In the genomic region with DNA sequence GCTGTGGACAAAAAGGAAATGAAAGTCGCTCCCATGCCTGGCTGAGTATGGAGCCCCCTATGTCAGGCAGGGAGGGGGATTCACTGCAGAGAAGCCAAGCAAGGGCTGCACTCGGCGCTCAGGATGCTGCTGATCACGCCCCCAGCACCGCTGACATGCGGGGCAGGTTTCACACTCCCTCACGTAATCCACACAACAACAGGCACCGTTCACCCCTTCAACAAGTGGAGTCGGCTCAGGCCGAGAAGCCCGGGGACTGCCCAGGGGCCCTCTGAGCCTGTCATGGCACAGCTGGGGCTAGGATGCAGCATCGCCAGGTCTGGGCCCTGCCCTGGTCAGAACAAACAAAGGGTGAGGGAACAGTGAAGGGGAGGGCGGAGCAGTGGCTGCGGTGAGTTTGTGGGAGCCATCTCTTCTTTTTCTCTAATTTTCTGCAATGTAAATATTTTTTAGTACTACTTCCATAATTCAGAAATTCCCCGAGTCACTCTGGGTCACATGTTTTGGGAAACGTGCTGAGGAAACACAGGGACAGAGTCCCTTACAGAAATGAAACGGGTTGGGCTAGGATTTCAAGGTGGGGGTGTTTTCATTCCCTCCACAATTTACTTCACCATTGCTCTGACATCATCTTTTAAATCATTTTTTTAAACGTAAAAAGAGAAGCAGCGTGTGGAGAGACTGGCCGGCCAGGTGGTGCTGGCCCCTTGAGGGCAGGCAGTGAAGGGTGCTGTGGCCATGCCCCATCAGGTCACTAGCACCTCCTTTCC, we compare ENCODE assay signal across 29 cellular contexts. TPM values are rescaled to one million over a fixed set of nuclear protein-coding genes. Genes with fewer than 3 reads are reported as not detected.
DNase-seq lines count a peak whose midpoint lies in the region; ATAC-seq and TF ChIP-seq lines count a peak whose summit lies in the region.
"Had no signal": no experiment of that assay in that cellular context is flagged by ENCODE, and none has a peak within 500 bp of the region (broad histone marks: within the 10 kb centered on the region; RNA-seq: fewer than 3 reads in every experiment).

No MANE protein-coding gene starts in this region.

- POLR2A ChIA-PET in Panc1 (lab: Charles Lee): no interaction called here

- TSS peak; percentile 51 for BruUV-seq in Panc1 (replicated peaks; lab: Mats Ljungman, UMichigan)

- CTCF ChIA-PET in Panc1 (lab: Charles Lee): no interaction called here

- H3K4me3 Mint-ChIP-seq in stimulated activated naive B cell treated with anti-CD40 and anti-IgM and Interleukin-4, amounts not matched to agents 10 μg/mL and 1 μg/mL and 100 μg/mL, for 72 hours: no peak overlapping the region
- H3K4me3 Mint-ChIP-seq in neural progenitor cell: no peak overlapping the region
- H3K4me3 Mint-ChIP-seq: activated naive CD8-positive, alpha-beta T cell treated with anti-CD3 and anti-CD28 coated beads, Interleukin-2, amount 10 ng/mL, durations not matched to agents 7 days and 5 days; activated T-cell treated with anti-CD3 and anti-CD28 coated beads, Interleukin-2, amount 50 U/mL, for 4 hours; CD4-positive, CD25-positive, alpha-beta regulatory T cell; stimulated activated naive CD8-positive, alpha-beta T cell treated with anti-CD3 and anti-CD28 coated beads, Interleukin-15, amount 100 ng/mL, for 72 hours had no signal

- H3K27ac Mint-ChIP-seq in stimulated activated naive B cell treated with anti-CD40 and anti-IgM and Interleukin-4, amounts not matched to agents 10 μg/mL and 1 μg/mL and 100 μg/mL, for 72 hours: peak overlapping the region; percentile 84
- H3K27ac Mint-ChIP-seq in neural progenitor cell: no peak overlapping the region
- H3K27ac Mint-ChIP-seq: activated naive CD8-positive, alpha-beta T cell treated with anti-CD3 and anti-CD28 coated beads, Interleukin-2, amount 10 ng/mL, durations not matched to agents 7 days and 5 days had no signal

- H3K27ac ChIP-seq in right cardiac atrium (ENCODE audit: low read length) (no peak overlapping the region), heart right ventricle (peak overlapping the region in 1 of 10 donors; percentile 68), Panc1 (ENCODE audit: low read length) (no peak overlapping the region), neural progenitor cell (no peak overlapping the region)
- H3K27ac ChIP-seq: tibial artery had no signal

- WGBS in right cardiac atrium: 83% methylated on average over 20 of the region's 20 CpGs
- WGBS in heart right ventricle, 2 donors: 87 to 88% methylated on average over 20 of the region's 20 CpGs

- H3K9me3 Mint-ChIP-seq in stimulated activated naive B cell treated with anti-CD40 and anti-IgM and Interleukin-4, amounts not matched to agents 10 μg/mL and 1 μg/mL and 100 μg/mL, for 72 hours: no peaks in the 10 kb centered on the region
- no peaks in the 10 kb centered on the region for H3K9me3 Mint-ChIP-seq in neural progenitor cell
- H3K9me3 Mint-ChIP-seq: activated naive CD8-positive, alpha-beta T cell treated with anti-CD3 and anti-CD28 coated beads, Interleukin-2, amount 10 ng/mL, durations not matched to agents 7 days and 5 days; activated T-cell treated with anti-CD3 and anti-CD28 coated beads, Interleukin-2, amount 50 U/mL, for 4 hours; CD4-positive, CD25-positive, alpha-beta regulatory T cell; stimulated activated naive CD8-positive, alpha-beta T cell treated with anti-CD3 and anti-CD28 coated beads, Interleukin-15, amount 100 ng/mL, for 72 hours had no signal

- H3K79me2 ChIP-seq in neural progenitor cell (ENCODE audit: low read depth): no peaks in the 10 kb centered on the region

- TF ChIP-seq CTCF in heart right ventricle (IDR thresholded peaks at IDR 0.05): no peak
- TF ChIP-seq CTCF in Panc1 (IDR thresholded peaks at IDR 0.05): no peak
- no peak for TF ChIP-seq CTCF in neural progenitor cell (IDR thresholded peaks at IDR 0.05)

- H3F3A ChIP-seq in neural progenitor cell (ENCODE audit: low read depth): no peaks in the 10 kb centered on the region

- H3K27me3 Mint-ChIP-seq in stimulated activated naive B cell treated with anti-CD40 and anti-IgM and Interleukin-4, amounts not matched to agents 10 μg/mL and 1 μg/mL and 100 μg/mL, for 72 hours: no peaks in the 10 kb centered on the region
- H3K27me3 Mint-ChIP-seq in neural progenitor cell (ENCODE audit: insufficient read depth, low read depth): no peaks in the 10 kb centered on the region
- H3K27me3 Mint-ChIP-seq: activated naive CD8-positive, alpha-beta T cell treated with anti-CD3 and anti-CD28 coated beads, Interleukin-2, amount 10 ng/mL, durations not matched to agents 7 days and 5 days; CD4-positive, CD25-positive, alpha-beta regulatory T cell; stimulated activated naive CD8-positive, alpha-beta T cell treated with anti-CD3 and anti-CD28 coated beads, Interleukin-15, amount 100 ng/mL, for 72 hours had no signal

- H2AFZ ChIP-seq in neural progenitor cell (replicated peaks): no peak overlapping the region

- no peak overlapping the region for H3K9ac ChIP-seq in neural progenitor cell

- peaks cover 24 to 28% of the 10 kb centered on the region in 2 donors for H3K4me1 Mint-ChIP-seq in stimulated activated naive B cell treated with anti-CD40 and anti-IgM and Interleukin-4, amounts not matched to agents 10 μg/mL and 1 μg/mL and 100 μg/mL, for 72 hours
- no peaks in the 10 kb centered on the region for H3K4me1 Mint-ChIP-seq in neural progenitor cell

- intact Hi-C loops in right cardiac atrium (cut with DNase I) (loop anchor here in 2 of 4 donors (5.0 kb wide), 1 partner anchor 147 kb away; the partner anchor contains the start of gene RAPGEF1 (in 2 of the 2)), heart right ventricle (cut with DNase I) (loop anchor here in 3 of 10 donors (5.0 kb wide), 1 partner anchor 147 kb away; the partner anchor contains the start of gene RAPGEF1 (in 3 of the 3)), Panc1 (cut with micrococcal nuclease; ENCODE audit: unreplicated experiment) (loop anchor here (5.0 kb wide), 1 partner anchor 147 kb away; the partner anchor contains the start of gene RAPGEF1)

- H3K4me3 ChIP-seq in right cardiac atrium (ENCODE audit: low read length) (no peak overlapping the region), heart right ventricle (no peak overlapping the region), Panc1 (ENCODE audit: low read depth in 2 of 2, low read length in 2 of 2) (no peak overlapping the region), MG63 (no peak overlapping the region), neural progenitor cell (no peak overlapping the region)
- H3K4me3 ChIP-seq: heart left ventricle, tibial artery had no signal

- in situ Hi-C loops in Panc1 (cut with HindIII; ENCODE audit: low pct_unique_long_range_greater_than_20kb, low sequenced_read_pairs): no loop called here

- H3K36me3 Mint-ChIP-seq in stimulated activated naive B cell treated with anti-CD40 and anti-IgM and Interleukin-4, amounts not matched to agents 10 μg/mL and 1 μg/mL and 100 μg/mL, for 72 hours: peaks cover 41 to 65% of the 10 kb centered on the region in 2 donors
- peaks cover 17% of the 10 kb centered on the region for H3K36me3 Mint-ChIP-seq in neural progenitor cell

- no peaks in the 10 kb centered on the region for H4K20me1 ChIP-seq in neural progenitor cell (ENCODE audit: low read depth)

- DNase-seq in right cardiac atrium (peak in 2 of 3 donors; percentile 40 to 48), heart right ventricle (no peak), Panc1 (ENCODE audit: low read depth, low spot score) (no peak), left kidney (ENCODE audit: low read depth, low spot score) (peak; percentile 32), DMS153 treated with DMSO at 0.1 percent for 48 hours (lab: John Stamatoyannopoulos, UW; ENCODE audit: unreplicated experiment) (no peak), MG63 (no peak), neural progenitor cell (ENCODE audit: low spot score) (no peak)
- DNase-seq in stimulated activated naive B cell treated with anti-CD40 and anti-IgM and Interleukin-4, amounts not matched to agents 10 μg/mL and 1 μg/mL and 100 μg/mL, for 72 hours: no peak
- DNase-seq: activated CD4-positive, alpha-beta T cell treated with anti-CD3 and anti-CD28 coated beads for 1 hour; activated naive CD8-positive, alpha-beta T cell treated with anti-CD3 and anti-CD28 coated beads, Interleukin-2, amount 10 ng/mL, durations not matched to agents 7 days and 5 days; activated T-cell treated with anti-CD3 and anti-CD28 coated beads, Interleukin-2, amount 50 U/mL, for 4 hours; CD4-positive, CD25-positive, alpha-beta regulatory T cell; central memory CD4-positive, alpha-beta T cell; HCEC 1CT; NCI-H1105 treated with DMSO at 0.1 percent for 48 hours; NCI-H2081 treated with DMSO at 0.1 percent for 48 hours; NCI-H446; occipital lobe; OCI-M1; retina; SHP77 treated with DMSO at 0.1 percent for 48 hours; stimulated activated CD4-positive, alpha-beta T cell treated with anti-CD3 and anti-CD28 coated beads, Interleukin-4, amount 100 ng/mL, for 4 hours; stimulated activated naive CD8-positive, alpha-beta T cell treated with anti-CD3 and anti-CD28 coated beads, Interleukin-15, amount 100 ng/mL, for 72 hours; tibial artery had no signal

- H3K36me3 ChIP-seq in heart right ventricle (peaks cover 2 to 100% (median 62%) of the 10 kb centered on the region in 9 donors), Panc1 (ENCODE audit: control insufficient read depth, insufficient read depth, low read length) (no peaks in the 10 kb centered on the region), MG63 (peaks cover 5% of the 10 kb centered on the region), neural progenitor cell (no peaks in the 10 kb centered on the region)

- H3K4me2 ChIP-seq in neural progenitor cell: no peak overlapping the region

- no peaks in the 10 kb centered on the region for H3K4me1 ChIP-seq in right cardiac atrium (ENCODE audit: control insufficient read depth, insufficient read depth, low read length)
- H3K4me1 ChIP-seq in heart right ventricle: peaks cover 0 to 63% (median 0%) of the 10 kb centered on the region in 9 donors
- H3K4me1 ChIP-seq in Panc1 (ENCODE audit: control insufficient read depth, insufficient read depth, low read length): no peaks in the 10 kb centered on the region; the same call in 1 of the 2 replicates
- H3K4me1 ChIP-seq in neural progenitor cell: no peaks in the 10 kb centered on the region

- H3K27me3 ChIP-seq in right cardiac atrium (ENCODE audit: control insufficient read depth, insufficient read depth) (no peaks in the 10 kb centered on the region), heart right ventricle (no peaks in the 10 kb centered on the region), Panc1 (ENCODE audit: control insufficient read depth, insufficient read depth, low read length) (no peaks in the 10 kb centered on the region), MG63 (no peaks in the 10 kb centered on the region), neural progenitor cell (no peaks in the 10 kb centered on the region)
- H3K27me3 ChIP-seq: heart left ventricle, tibial artery had no signal

- ATAC-seq in right cardiac atrium (no peak), heart right ventricle (no peak), Panc1 (no peak)
- no peak for ATAC-seq in stimulated activated naive B cell treated with anti-CD40 and anti-IgM and Interleukin-4, amounts not matched to agents 10 μg/mL and 1 μg/mL and 100 μg/mL, for 72 hours (replicated peaks)
- ATAC-seq: activated T-cell treated with anti-CD3 and anti-CD28 coated beads, Interleukin-2, amount 50 U/mL, for 4 hours; heart left ventricle; stimulated activated naive CD8-positive, alpha-beta T cell treated with anti-CD3 and anti-CD28 coated beads, Interleukin-15, amount 100 ng/mL, for 72 hours had no signal

- H3K9me3 ChIP-seq in right cardiac atrium (ENCODE audit: control insufficient read depth, low read length) (no peaks in the 10 kb centered on the region), heart right ventricle (no peaks in the 10 kb centered on the region), Panc1 (ENCODE audit: control insufficient read depth, insufficient read depth, low read depth, low read length) (no peaks in the 10 kb centered on the region), MG63 (no peaks in the 10 kb centered on the region), neural progenitor cell (ENCODE audit: low read depth) (no peaks in the 10 kb centered on the region)
- H3K9me3 ChIP-seq: heart left ventricle, tibial artery had no signal

RNA-seq across cellular contexts. Expression of gene PRRT1B, which starts 49.8 kb away (rescaled TPM):
- total RNA-seq in right cardiac atrium (not detected), heart right ventricle (not detected), Panc1 (2021; ENCODE audit: unreplicated experiment) (1.1 TPM), neural progenitor cell (ENCODE audit: low replicate concordance) (not detected in 2 replicates)
- polyA plus RNA-seq in right cardiac atrium (not detected), heart right ventricle (not detected)
- polyA plus RNA-seq in Panc1 (2012; ENCODE audit: insufficient read length): 0.56 TPM
- total RNA-seq in MG63 (2014; rRNA removed; shearing (Covaris generic); ENCODE audit: low replicate concordance): not detected in 2 replicates
- total RNA-seq: activated CD8-positive, alpha-beta memory T cell treated with anti-CD3 and anti-CD28 coated beads for 36 hours; activated naive CD8-positive, alpha-beta T cell treated with anti-CD3 and anti-CD28 coated beads, Interleukin-2, amount 10 ng/mL, durations not matched to agents 7 days and 5 days; activated T-cell treated with anti-CD3 and anti-CD28 coated beads, Interleukin-2, amount 50 U/mL, for 4 hours; CD4-positive, CD25-positive, alpha-beta regulatory T cell; epithelial cell of proximal tubule; fibroblast of villous mesenchyme; heart left ventricle; occipital lobe had no signal
- polyA plus RNA-seq: AG04450; CD4-positive, CD25-positive, alpha-beta regulatory T cell; heart left ventricle had no signal

Comparison
In these comparisons a context has a peak if more than half of its experiments do, and no peak if none do; other contexts are left out.
1. DNase-seq: peak in right cardiac atrium (2 of 3) and left kidney (single experiment); none in heart right ventricle (0 of 2), Panc1 (single experiment), stimulated activated naive B cell treated with anti-CD40 and anti-IgM and Interleukin-4, amounts not matched to agents 10 μg/mL and 1 μg/mL and 100 μg/mL, for 72 hours (single experiment), DMS153 treated with DMSO at 0.1 percent for 48 hours (single experiment), MG63 (single experiment) and neural progenitor cell (single experiment).